24 cellular contexts compared by ENCODE assay signal in the genomic region with DNA sequence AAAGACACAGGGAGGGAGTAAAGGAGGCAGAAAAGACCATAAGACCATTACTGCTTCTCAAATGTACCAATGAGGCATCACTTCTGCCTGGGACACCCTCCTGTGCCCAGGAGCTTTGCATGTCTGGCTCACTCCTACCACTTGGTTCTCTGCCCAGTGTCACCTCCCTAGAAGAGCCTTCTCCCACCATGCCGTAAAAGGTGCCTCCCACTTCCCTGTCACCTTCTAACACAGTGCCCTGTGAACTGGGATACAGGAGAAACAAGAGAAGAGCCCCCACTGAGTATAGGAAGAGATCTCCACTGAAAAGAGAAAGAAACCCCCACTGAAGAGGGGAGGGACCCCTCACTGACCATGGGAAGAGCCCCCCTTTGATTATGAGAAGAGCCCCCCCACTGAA.
"Had no signal": no experiment of that assay in that cellular context is flagged by ENCODE, and none has a peak within 500 bp of the region (broad histone marks: within the 10 kb centered on the region; RNA-seq: fewer than 3 reads in every experiment).

No MANE protein-coding gene starts in this region.

- H3K27me3 ChIP-seq: MG63, SJCRH30 had no signal

- H3K9me3 ChIP-seq: SJCRH30 had no signal

- H3K27ac ChIP-seq: SJCRH30 had no signal

- H3K4me1 ChIP-seq: SJCRH30 had no signal

- H3K4me3 ChIP-seq: MG63, SJCRH30 had no signal

- FAIRE-seq: HepG2 had no signal

- DNase-seq: IMR-90, Karpas-422, KG1, MG63, NCI-H1092, NCI-H1105 treated with DMSO at 0.1 percent for 48 hours, NCI-H1417 treated with DMSO at 0.1 percent for 48 hours, NCI-H146, NCI-H1694 treated with DMSO at 0.1 percent for 48 hours, NCI-H1930, NCI-H2081, NCI-H2107, NCI-H2227 treated with DMSO at 0.1 percent for 48 hours, NCI-H524, NCI-H526 treated with DMSO at 0.1 percent for 48 hours, NCI-H748 treated with DMSO at 0.1 percent for 48 hours, PC-3, SHP77 treated with DMSO at 0.1 percent for 48 hours, SJCRH30, T-helper 1 cell had no signal

- H3K36me3 ChIP-seq: MG63, SJCRH30 had no signal

- ATAC-seq: Panc1, PC-3, Right ventricle myocardium inferior, SK-N-SH treated with all-trans-retinoic acid at 6 μM for 48 hours had no signal
